In the genomic region with DNA sequence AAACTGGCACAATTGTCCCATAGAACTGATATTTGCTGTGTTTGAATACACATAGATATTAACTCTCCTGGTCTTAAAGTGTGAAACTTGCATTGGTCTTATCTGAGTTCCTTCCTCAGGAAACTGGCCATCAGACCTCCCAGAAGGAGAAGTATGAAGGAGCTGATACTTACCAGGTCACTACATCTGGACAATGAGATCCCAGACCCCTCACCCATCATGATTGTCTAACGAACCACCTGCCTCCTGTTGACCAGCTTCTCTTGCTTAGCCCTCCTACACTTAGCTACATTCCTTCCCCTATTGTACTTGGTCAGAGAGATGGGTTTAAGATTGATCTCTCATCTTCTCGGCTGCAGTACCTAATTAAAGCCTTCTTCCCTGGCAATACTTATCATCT, we compare ENCODE assay signal across 10 cellular contexts.
"Had no signal": no experiment of that assay in that cellular context is flagged by ENCODE, and none has a peak within 500 bp of the region (broad histone marks: within the 10 kb centered on the region; RNA-seq: fewer than 3 reads in every experiment).

No MANE protein-coding gene starts in this region.

- H3K9me3 ChIP-seq: adrenal gland, body of pancreas, heart left ventricle, psoas muscle, stomach, suprapubic skin, tibial artery had no signal

- H3K4me3 ChIP-seq: adrenal gland, body of pancreas, coronary artery, heart left ventricle, psoas muscle, stomach, suprapubic skin, tibial artery had no signal

- H3K9ac ChIP-seq: parathyroid adenoma had no signal

- H3K27ac ChIP-seq: adrenal gland, body of pancreas, coronary artery, heart left ventricle, parathyroid adenoma, psoas muscle, stomach, suprapubic skin, tibial artery, VCaP had no signal

- H2AFZ ChIP-seq: parathyroid adenoma had no signal

- H3K36me3 ChIP-seq: adrenal gland, heart left ventricle, stomach, suprapubic skin, tibial artery had no signal

- H3K4me1 ChIP-seq: adrenal gland, body of pancreas, parathyroid adenoma, tibial artery had no signal

- H3K27me3 ChIP-seq: adrenal gland, body of pancreas, heart left ventricle, stomach, suprapubic skin, tibial artery had no signal
